ENCODE assay signal across 17 cellular contexts in the genomic region with DNA sequence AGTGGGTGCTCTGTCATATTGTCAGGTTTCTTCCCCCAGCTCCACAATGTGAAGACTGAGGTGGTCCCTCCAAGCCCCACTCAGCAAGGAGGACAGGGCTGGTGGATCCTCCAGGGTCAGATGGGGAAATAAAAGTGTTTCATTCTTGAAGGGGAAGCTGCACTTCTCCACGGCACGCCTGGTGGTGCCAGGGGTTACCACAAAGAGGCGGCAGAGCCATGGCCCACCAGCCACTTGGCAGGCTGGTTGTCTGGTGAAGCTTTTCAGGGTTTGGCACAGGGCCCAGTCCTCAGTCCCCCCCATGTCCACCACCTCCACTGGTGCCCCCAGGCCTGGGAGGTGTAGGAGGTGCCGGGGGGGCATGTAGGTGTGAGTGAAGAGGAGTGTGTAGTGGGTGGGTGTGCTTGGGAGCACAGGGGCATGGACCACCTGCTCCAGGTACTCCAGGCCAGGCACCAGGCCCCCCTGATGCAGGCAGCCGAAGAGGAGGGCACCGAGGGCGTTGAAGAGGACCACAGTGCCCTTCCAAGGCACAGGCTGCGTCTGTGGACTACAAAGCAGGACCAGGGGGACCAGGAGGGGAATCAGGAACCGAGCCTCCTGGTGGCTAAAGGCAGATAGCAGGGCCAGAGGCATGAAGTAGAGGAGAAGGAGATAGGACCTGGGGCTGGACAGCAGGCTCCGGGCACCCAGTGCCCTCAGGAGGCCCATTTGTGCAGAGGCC. TPM values are rescaled to one million over a fixed set of nuclear protein-coding genes. Genes with fewer than 3 reads are reported as not detected.
DNase-seq lines count a peak whose midpoint lies in the region; ATAC-seq and TF ChIP-seq lines count a peak whose summit lies in the region.
"Had no signal": no experiment of that assay in that cellular context is flagged by ENCODE, and none has a peak within 500 bp of the region (broad histone marks: within the 10 kb centered on the region; RNA-seq: fewer than 3 reads in every experiment).

No MANE protein-coding gene starts in this region.

- H3K9me3 ChIP-seq in breast epithelium: no peaks in the 10 kb centered on the region
- H3K9me3 ChIP-seq: gastroesophageal sphincter, mucosa of descending colon, pancreas had no signal

- no peaks in the 10 kb centered on the region for H3K27me3 Mint-ChIP-seq in MCF 10A (ENCODE audit: insufficient read depth, unreplicated experiment)
- H3K27me3 Mint-ChIP-seq: stimulated activated naive CD8-positive, alpha-beta T cell treated with anti-CD3 and anti-CD28 coated beads, Interleukin-15, Interleukin-2, amounts not matched to agents 100 ng/mL and 50 ng/mL, for 24 hours had no signal

- intact Hi-C loops in MCF 10A (cut with micrococcal nuclease): no loop called here
- intact Hi-C loops in breast epithelium (cut with DNase I; ENCODE audit: low total_unique reads): no loop called here
- intact Hi-C loops in left ventricle myocardium superior (cut with micrococcal nuclease): loop anchor here (10.0 kb wide), 1 partner anchor 82 kb away; a partner anchor contains a TSS

- H3K4me1 Mint-ChIP-seq in MCF 10A (ENCODE audit: insufficient read depth, unreplicated experiment): peaks cover 6% of the 10 kb centered on the region

- DNase-seq in MCF 10A (ENCODE audit: unreplicated experiment) (no peak), breast epithelium (ENCODE audit: low spot score in 2 of 2) (no peak), NAMALWA (ENCODE audit: low spot score) (peak; percentile 32), cerebellar cortex (ENCODE audit: low spot score) (peak; percentile 38), left ventricle myocardium superior (no peak), DMS114 treated with DMSO at 0.1 percent for 48 hours (lab: John Stamatoyannopoulos, UW; ENCODE audit: unreplicated experiment) (no peak), amniotic stem cell (lab: John Stamatoyannopoulos, UW) (no peak)
- DNase-seq: activated naive CD4-positive, alpha-beta T cell treated with anti-CD3 and anti-CD28 coated beads, Interleukin-2, amount 50 U/mL, for 16 hours; DMS79; MM.1S; mucosa of descending colon had no signal

- no peak for TF ChIP-seq POLR2A in breast epithelium (IDR thresholded peaks at IDR 0.05)

- H3K36me3 Mint-ChIP-seq in MCF 10A (ENCODE audit: insufficient read depth, unreplicated experiment): peaks cover 21% of the 10 kb centered on the region

- no TSS peak for BruUV-seq in MCF 10A (replicated peaks; lab: Mats Ljungman, UMichigan)

- no peak overlapping the region for H3K4me3 Mint-ChIP-seq in MCF 10A (ENCODE audit: unreplicated experiment)
- H3K4me3 Mint-ChIP-seq: stimulated activated naive CD8-positive, alpha-beta T cell treated with anti-CD3 and anti-CD28 coated beads, Interleukin-15, Interleukin-2, amounts not matched to agents 100 ng/mL and 50 ng/mL, for 24 hours had no signal

- POLR2A ChIA-PET in MCF 10A (lab: Yijun Ruan, JAX): interaction anchor here (1.4 kb wide), 1 partner anchor 80 kb away, joined by 3 read pairs; a partner anchor contains a TSS

- no peaks in the 10 kb centered on the region for H3K9me3 Mint-ChIP-seq in MCF 10A (ENCODE audit: unreplicated experiment)
- H3K9me3 Mint-ChIP-seq: stimulated activated naive CD8-positive, alpha-beta T cell treated with anti-CD3 and anti-CD28 coated beads, Interleukin-15, Interleukin-2, amounts not matched to agents 100 ng/mL and 50 ng/mL, for 24 hours had no signal

- no peak overlapping the region for H3K27ac Mint-ChIP-seq in MCF 10A (ENCODE audit: low read depth, unreplicated experiment)
- H3K27ac Mint-ChIP-seq: stimulated activated naive CD8-positive, alpha-beta T cell treated with anti-CD3 and anti-CD28 coated beads, Interleukin-15, Interleukin-2, amounts not matched to agents 100 ng/mL and 50 ng/mL, for 24 hours had no signal

- no peaks in the 10 kb centered on the region for H3K27me3 ChIP-seq in breast epithelium
- H3K27me3 ChIP-seq: cardiac muscle cell, gastroesophageal sphincter, pancreas had no signal

- H3K4me1 ChIP-seq in breast epithelium: peaks cover 4 to 10% of the 10 kb centered on the region in 2 donors

- ATAC-seq in left ventricle myocardium superior (no peak), HG03571 (IDR thresholded peaks at IDR 0.05; ENCODE audit: unreplicated experiment) (no peak)
- ATAC-seq: gastroesophageal sphincter, pancreas had no signal

- CTCF ChIA-PET in MCF 10A (lab: Yijun Ruan, JAX): no interaction called here

- H3K4me3 ChIP-seq in breast epithelium: no peak overlapping the region
- H3K4me3 ChIP-seq: cardiac muscle cell, gastroesophageal sphincter, mucosa of descending colon, pancreas, skin epidermis had no signal

- TF ChIP-seq CTCF in MCF 10A (IDR thresholded peaks at IDR 0.05; ENCODE audit: unreplicated experiment) (peak; percentile 14), breast epithelium (IDR thresholded peaks at IDR 0.05) (no peak)

- H3K36me3 ChIP-seq in breast epithelium: no peaks in the 10 kb centered on the region
- H3K36me3 ChIP-seq: cardiac muscle cell, pancreas had no signal

- no peak overlapping the region for H3K27ac ChIP-seq in breast epithelium
- H3K27ac ChIP-seq: cardiac muscle cell, gastroesophageal sphincter, pancreas, skin epidermis had no signal

RNA-seq across cellular contexts. Expression of a gene that starts 5.0 kb away (rescaled TPM):
- total RNA-seq in MCF 10A (2022) (80.9 and 91.8 TPM in 2 replicates), breast epithelium (10 to 100 TPM; 40.8 to 44.9 (median 42.6) TPM), left ventricle myocardium superior (31.0 TPM)

RNA-seq across cellular contexts. Expression of a gene that starts 21.3 kb away (rescaled TPM):
- total RNA-seq in MCF 10A (2022) (5.2 and 7.1 TPM in 2 replicates), breast epithelium (10 to 100 TPM; 10.5 to 14.4 (median 12.0) TPM), left ventricle myocardium superior (2.8 TPM)

Comparison
In these comparisons a context has a peak if more than half of its experiments do, and no peak if none do; other contexts are left out.
1. DNase-seq: peak in NAMALWA (single experiment) and cerebellar cortex (single experiment); none in MCF 10A (single experiment), breast epithelium (0 of 2), left ventricle myocardium superior (single experiment), DMS114 treated with DMSO at 0.1 percent for 48 hours (single experiment) and amniotic stem cell (single experiment).